In genomic region chr13:82802528-82802927, GRCh38 we compare ENCODE assay signal across 35 cellular contexts.
"Had no signal": no experiment of that assay in that cellular context is flagged by ENCODE, and none has a peak within 500 bp of the region (broad histone marks: within the 10 kb centered on the region; RNA-seq: fewer than 3 reads in every experiment).

No MANE protein-coding gene starts in this region.

- H3K9me3 Mint-ChIP-seq: activated CD4-positive, alpha-beta T cell treated with anti-CD3 and anti-CD28 coated beads, Interleukin-2, amount 10 ng/mL, durations not matched to agents 24 days and 14 days had no signal

- H3K27me3 Mint-ChIP-seq: activated B cell treated with CpG ODN at 0.5 μM for 24 hours; activated CD4-positive, alpha-beta memory T cell treated with anti-CD3 and anti-CD28 coated beads for 36 hours; activated CD4-positive, alpha-beta T cell treated with anti-CD3 and anti-CD28 coated beads, Interleukin-2, amount 10 ng/mL, durations not matched to agents 24 days and 14 days; activated CD8-positive, alpha-beta T cell treated with anti-CD3 and anti-CD28 coated beads for 36 hours; activated naive CD8-positive, alpha-beta T cell treated with anti-CD3 and anti-CD28 coated beads for 36 hours; activated T-helper 17 cell treated with anti-CD3 and anti-CD28 coated beads, Interleukin-2, amount 50 U/mL, for 72 hours had no signal

- H3K4me3 ChIP-seq: adrenal gland, body of pancreas, breast epithelium had no signal

- ATAC-seq: activated CD8-positive, alpha-beta T cell treated with anti-CD3 and anti-CD28 coated beads for 36 hours; activated naive CD4-positive, alpha-beta T cell treated with anti-CD3 and anti-CD28 coated beads, Interleukin-2, amount 50 U/mL, for 72 hours; activated T-cell treated with anti-CD3 and anti-CD28 coated beads, Interleukin-2, amount 50 U/mL, for 4 hours; activated T-cell treated with anti-CD3 and anti-CD28 coated beads, Interleukin-2, amount 50 U/mL, for 72 hours; activated T-helper 17 cell treated with anti-CD3 and anti-CD28 coated beads, Interleukin-2, amount 50 U/mL, for 72 hours; body of pancreas had no signal

- H3K4me3 Mint-ChIP-seq: activated B cell treated with CpG ODN at 0.5 μM for 24 hours; activated CD4-positive, alpha-beta memory T cell treated with anti-CD3 and anti-CD28 coated beads for 36 hours; activated CD4-positive, alpha-beta T cell treated with anti-CD3 and anti-CD28 coated beads, Interleukin-2, amount 10 ng/mL, durations not matched to agents 24 days and 14 days; activated CD8-positive, alpha-beta T cell treated with anti-CD3 and anti-CD28 coated beads for 36 hours; activated naive CD4-positive, alpha-beta T cell treated with anti-CD3 and anti-CD28 coated beads for 36 hours; activated naive CD8-positive, alpha-beta T cell treated with anti-CD3 and anti-CD28 coated beads for 36 hours; activated T-cell treated with anti-CD3 and anti-CD28 coated beads, Interleukin-2, amount 50 U/mL, for 4 hours; activated T-cell treated with anti-CD3 and anti-CD28 coated beads, Interleukin-2, amount 50 U/mL, for 72 hours; activated T-helper 1 cell treated with anti-CD3 and anti-CD28 coated beads, Interleukin-12 subunit alpha, Interleukin-12 subunit beta, Interleukin-2, Interleukin-4 antibody, amounts not matched to agents 30 ng/mL and 10 ng/mL and 1 ng/mL, durations not matched to agents 14 hours and 24 hours and 36 hours; activated T-helper 17 cell treated with anti-CD3 and anti-CD28 coated beads, Interleukin-2, amount 50 U/mL, for 72 hours; T-helper 1 cell treated with Interleukin-12 subunit alpha and Interleukin-12 subunit beta and Interleukin-4 antibody, amounts not matched to agents 30 μg/mL and 1 μg/mL, for 36 hours; T-helper 2 cell treated with Interferon-gamma antibody and Interleukin-4, amounts not matched to agents 5 μg/mL and 100 μg/mL, for 36 hours had no signal

- H3K27ac Mint-ChIP-seq: activated B cell treated with CpG ODN at 0.5 μM for 24 hours; activated CD4-positive, alpha-beta memory T cell treated with anti-CD3 and anti-CD28 coated beads for 36 hours; activated CD4-positive, alpha-beta T cell treated with anti-CD3 and anti-CD28 coated beads, Interleukin-2, amount 10 ng/mL, durations not matched to agents 24 days and 14 days; activated CD8-positive, alpha-beta T cell treated with anti-CD3 and anti-CD28 coated beads for 36 hours; activated naive CD4-positive, alpha-beta T cell treated with anti-CD3 and anti-CD28 coated beads for 36 hours; activated naive CD4-positive, alpha-beta T cell treated with anti-CD3 and anti-CD28 coated beads, Interleukin-2, amount 50 U/mL, for 72 hours; activated naive CD8-positive, alpha-beta T cell treated with anti-CD3 and anti-CD28 coated beads for 36 hours; activated T-cell treated with anti-CD3 and anti-CD28 coated beads, Interleukin-2, amount 50 U/mL, for 72 hours; activated T-helper 1 cell treated with anti-CD3 and anti-CD28 coated beads, Interleukin-12 subunit alpha, Interleukin-12 subunit beta, Interleukin-2, Interleukin-4 antibody, amounts not matched to agents 30 ng/mL and 10 ng/mL and 1 ng/mL, durations not matched to agents 14 hours and 24 hours and 36 hours; activated T-helper 17 cell treated with anti-CD3 and anti-CD28 coated beads, Interleukin-2, amount 50 U/mL, for 72 hours; T-helper 1 cell treated with Interleukin-12 subunit alpha and Interleukin-12 subunit beta and Interleukin-4 antibody, amounts not matched to agents 30 μg/mL and 1 μg/mL, for 36 hours; T-helper 2 cell treated with Interferon-gamma antibody and Interleukin-4, amounts not matched to agents 5 μg/mL and 100 μg/mL, for 36 hours had no signal

- DNase-seq: activated B cell treated with CpG ODN at 0.5 μM for 24 hours; activated CD4-positive, alpha-beta memory T cell treated with anti-CD3 and anti-CD28 coated beads for 36 hours; activated CD4-positive, alpha-beta T cell treated with anti-CD3 and anti-CD28 coated beads for 4 hours; activated CD4-positive, alpha-beta T cell treated with anti-CD3 and anti-CD28 coated beads, Interleukin-2, amount 10 ng/mL, durations not matched to agents 24 days and 14 days; activated CD4-positive, alpha-beta T cell treated with anti-CD3 and anti-CD28 coated beads, Interleukin-2, amount 50 U/mL, for 1 hour; activated CD4-positive, alpha-beta T cell treated with anti-CD3 and anti-CD28 coated beads, Interleukin-2, amount 50 U/mL, for 4 hours; activated CD4-positive, CD25-positive, alpha-beta regulatory T cell treated with anti-CD3 and anti-CD28 coated beads, Interleukin-2, amount 50 U/mL, for 72 hours; activated CD8-positive, alpha-beta memory T cell treated with anti-CD3 and anti-CD28 coated beads, Interleukin-2, amount 50 U/mL, for 4 hours; activated CD8-positive, alpha-beta T cell treated with anti-CD3 and anti-CD28 coated beads for 36 hours; activated effector memory CD4-positive, alpha-beta T cell treated with anti-CD3 and anti-CD28 coated beads, Interleukin-2, amount 50 U/mL, for 16 hours; activated gamma-delta T cell treated with Interleukin-2 at 50 U/mL for 16 hours; activated naive CD4-positive, alpha-beta T cell; activated naive CD4-positive, alpha-beta T cell treated with anti-CD3 and anti-CD28 coated beads for 36 hours; activated naive CD4-positive, alpha-beta T cell treated with anti-CD3 and anti-CD28 coated beads, Interleukin-2, amount 50 U/mL, for 16 hours; activated naive CD8-positive, alpha-beta T cell treated with anti-CD3 and anti-CD28 coated beads for 36 hours; activated T-cell treated with anti-CD3 and anti-CD28 coated beads for 4 hours; activated T-cell treated with anti-CD3 and anti-CD28 coated beads, Interleukin-2, amount 50 U/mL, for 1 hour; activated T-cell treated with anti-CD3 and anti-CD28 coated beads, Interleukin-2, amount 50 U/mL, for 4 hours; activated T-cell treated with anti-CD3 and anti-CD28 coated beads, Interleukin-2, amount 50 U/mL, for 72 hours; adrenal gland; amniotic stem cell; aorta; body of pancreas; brain microvascular endothelial cell; central memory CD4-positive, alpha-beta T cell; T-helper 1 cell; T-helper 2 cell; T-helper 9 cell had no signal

- H3K4me1 ChIP-seq: adrenal gland, body of pancreas, breast epithelium had no signal

- H3K27me3 ChIP-seq: adrenal gland, body of pancreas, brain microvascular endothelial cell, breast epithelium had no signal

- H3K4me1 Mint-ChIP-seq: activated B cell treated with CpG ODN at 0.5 μM for 24 hours; activated CD4-positive, alpha-beta T cell treated with anti-CD3 and anti-CD28 coated beads, Interleukin-2, amount 10 ng/mL, durations not matched to agents 24 days and 14 days; activated naive CD8-positive, alpha-beta T cell treated with anti-CD3 and anti-CD28 coated beads for 36 hours; activated T-helper 17 cell treated with anti-CD3 and anti-CD28 coated beads, Interleukin-2, amount 50 U/mL, for 72 hours had no signal

- H3K36me3 ChIP-seq: adrenal gland, brain microvascular endothelial cell, breast epithelium had no signal

- H3K36me3 Mint-ChIP-seq: activated CD4-positive, alpha-beta memory T cell treated with anti-CD3 and anti-CD28 coated beads for 36 hours; activated naive CD8-positive, alpha-beta T cell treated with anti-CD3 and anti-CD28 coated beads for 36 hours had no signal

- H3K27ac ChIP-seq: adrenal gland, body of pancreas, brain microvascular endothelial cell, breast epithelium, VCaP had no signal

- H3K9me3 ChIP-seq: adrenal gland, body of pancreas had no signal
